ENCODE assay signal across 20 cellular contexts in genomic region chr17:6774906-6775305, GRCh38. TPM values are rescaled to one million over a fixed set of nuclear protein-coding genes. Genes with fewer than 3 reads are reported as not detected.
"Had no signal": no experiment of that assay in that cellular context is flagged by ENCODE, and none has a peak within 500 bp of the region (broad histone marks: within the 10 kb centered on the region; RNA-seq: fewer than 3 reads in every experiment).

No MANE protein-coding gene starts in this region.

RNA-seq across cellular contexts. Expression of gene FBXO39, which starts 1.1 kb away (rescaled TPM):
- total RNA-seq: activated naive CD4-positive, alpha-beta T cell treated with anti-CD3 and anti-CD28 coated beads for 36 hours; activated naive CD8-positive, alpha-beta T cell treated with anti-CD3 and anti-CD28 coated beads for 36 hours; activated T-cell treated with anti-CD3 and anti-CD28 coated beads, Interleukin-2, amount 50 U/mL, for 4 hours; activated T-helper 1 cell treated with anti-CD3 and anti-CD28 coated beads, Interleukin-12 subunit alpha, Interleukin-12 subunit beta, Interleukin-2, Interleukin-4 antibody, amounts not matched to agents 30 ng/mL and 10 ng/mL and 1 ng/mL, durations not matched to agents 14 hours and 24 hours and 36 hours; activated T-helper 2 cell treated with anti-CD3 and anti-CD28 coated beads, Interferon-gamma antibody, Interleukin-2, Interleukin-4, amounts not matched to agents 10 μg/mL and 5 μg/mL and 100 μg/mL, durations not matched to agents 14 hours and 24 hours and 36 hours; ascending aorta; body of pancreas; bronchial epithelial cell; cardiac muscle cell; cardiac septum; cerebellum; chondrocyte had no signal
- polyA plus RNA-seq: cardiac muscle cell had no signal

RNA-seq across cellular contexts. Expression of gene XAF1, which starts 19.1 kb away (rescaled TPM):
- total RNA-seq: cardiac muscle cell had no signal
- polyA plus RNA-seq: cardiac muscle cell had no signal

RNA-seq across cellular contexts. Expression of gene TEKT1, which starts 56.6 kb away (rescaled TPM):
- total RNA-seq: activated naive CD4-positive, alpha-beta T cell treated with anti-CD3 and anti-CD28 coated beads for 36 hours; activated naive CD4-positive, alpha-beta T cell treated with anti-CD3 and anti-CD28 coated beads, Interleukin-2, amount 50 U/mL, for 72 hours; activated naive CD8-positive, alpha-beta T cell treated with anti-CD3 and anti-CD28 coated beads for 36 hours; activated naive CD8-positive, alpha-beta T cell treated with anti-CD3 and anti-CD28 coated beads, Interleukin-2, amount 10 ng/mL, durations not matched to agents 7 days and 5 days; activated T-cell treated with anti-CD3 and anti-CD28 coated beads, Interleukin-2, amount 50 U/mL, for 4 hours; activated T-cell treated with anti-CD3 and anti-CD28 coated beads, Interleukin-2, amount 50 U/mL, for 72 hours; activated T-helper 1 cell treated with anti-CD3 and anti-CD28 coated beads, Interleukin-12 subunit alpha, Interleukin-12 subunit beta, Interleukin-2, Interleukin-4 antibody, amounts not matched to agents 30 ng/mL and 10 ng/mL and 1 ng/mL, durations not matched to agents 14 hours and 24 hours and 36 hours; activated T-helper 17 cell treated with anti-CD3 and anti-CD28 coated beads, Interleukin-2, amount 50 U/mL, for 72 hours; activated T-helper 2 cell treated with anti-CD3 and anti-CD28 coated beads, Interferon-gamma antibody, Interleukin-2, Interleukin-4, amounts not matched to agents 10 μg/mL and 5 μg/mL and 100 μg/mL, durations not matched to agents 14 hours and 24 hours and 36 hours; aorta; ascending aorta; astrocyte; body of pancreas; breast epithelium; bronchial epithelial cell; cardiac muscle cell; cardiac septum; chondrocyte had no signal
- polyA plus RNA-seq: adipose tissue, aorta, cardiac muscle cell had no signal
